17 cellular contexts compared by ENCODE assay signal in genomic region chr19:32233885-32234284, GRCh38.
"Had no signal": no experiment of that assay in that cellular context is flagged by ENCODE, and none has a peak within 500 bp of the region (broad histone marks: within the 10 kb centered on the region; RNA-seq: fewer than 3 reads in every experiment).

No MANE protein-coding gene starts in this region.

- H3K9me3 ChIP-seq: gastrocnemius medialis, left ventricle myocardium inferior, lower lobe of right lung, stomach, uterus had no signal

- H3K4me3 ChIP-seq: gastrocnemius medialis, left ventricle myocardium inferior, lower lobe of right lung, stomach, uterus had no signal

- H3K27ac ChIP-seq: gastrocnemius medialis, left ventricle myocardium inferior, lower lobe of right lung, stomach, uterus had no signal

- DNase-seq: effector memory CD4-positive, alpha-beta T cell; gastrocnemius medialis; glutamatergic neuron; immature natural killer cell; kidney; left cardiac atrium; left ventricle myocardium inferior; lower lobe of right lung; mesenchymal stem cell; naive thymus-derived CD4-positive, alpha-beta T cell; nephron progenitor cell; right cardiac atrium; small intestine; stimulated activated CD4-positive, alpha-beta T cell treated with anti-CD3 and anti-CD28 coated beads, Interleukin-12 subunit alpha, Interleukin-12 subunit beta, amount 100 ng/mL, for 4 hours; stimulated activated naive CD4-positive, alpha-beta T cell; stomach; uterus had no signal

- H3K4me1 ChIP-seq: gastrocnemius medialis, left ventricle myocardium inferior, lower lobe of right lung, stomach, uterus had no signal

- H3K36me3 ChIP-seq: gastrocnemius medialis, left ventricle myocardium inferior, lower lobe of right lung, stomach, uterus had no signal

- H3K27me3 ChIP-seq: gastrocnemius medialis, uterus had no signal
